In genomic region chr4:13657016-13657415, GRCh38 we compare ENCODE assay signal across 9 cellular contexts. TPM values are rescaled to one million over a fixed set of nuclear protein-coding genes. Genes with fewer than 3 reads are reported as not detected.
A peak's percentile ranks its signal among the peaks of the same experiment; 100 is the strongest.
DNase-seq lines count a peak whose midpoint lies in the region; ATAC-seq, FAIRE-seq and TF ChIP-seq lines count a peak whose summit lies in the region.
"Had no signal": no experiment of that assay in that cellular context is flagged by ENCODE, and none has a peak within 500 bp of the region (broad histone marks: within the 10 kb centered on the region; RNA-seq: fewer than 3 reads in every experiment).

No MANE protein-coding gene starts in this region.

- POLR2A ChIA-PET in PC-3 (lab: Charles Lee; ENCODE audit: unreplicated experiment) (interaction anchor here (0.6 to 0.7 kb wide), 2 partner anchors 14 to 44 kb away, joined by 4 to 8 read pairs; no protein-coding TSS in a partner anchor), H1 (lab: Charles Lee; ENCODE audit: partially characterized antibody) (interaction anchor here (1.2 kb wide), 1 partner anchor 171 kb away, joined by 4 read pairs; no protein-coding TSS in a partner anchor)

- H3K4me1 ChIP-seq in PC-3 (ENCODE audit: insufficient read depth, low read length) = peaks cover 33% of the 10 kb centered on the region
- H3K4me1 ChIP-seq in H1 (replicated peaks in 1 of 4; ENCODE audit: control insufficient read depth in 3 of 4, insufficient read depth in 4 of 4, low read length in 3 of 4) = no peaks in the 10 kb centered on the region; a peak in 1 of 7 replicates
- no peaks in the 10 kb centered on the region for H3K4me1 ChIP-seq in rectal smooth muscle tissue (ENCODE audit: control insufficient read depth, insufficient read depth, low read length)
- H3K4me1 ChIP-seq: SJSA1 had no signal

- H3K23ac ChIP-seq in H1 (ENCODE audit: insufficient read length) = no peak overlapping the region

- no peak overlapping the region for H3K4ac ChIP-seq in H1 (replicated peaks; ENCODE audit: insufficient read length, low read depth, low read length)

- no peak overlapping the region for H2BK5ac ChIP-seq in H1 (ENCODE audit: low read depth, low read length)

- TF ChIP-seq EP300 in H1 (IDR thresholded peaks at IDR 0.05; ENCODE audit: borderline replicate concordance in 1 of 2, low read depth in 2 of 2, low read length in 2 of 2) = no peak

- H3K4me2 ChIP-seq in PC-3 (ENCODE audit: low read length) = peak overlapping the region; percentile 84
- no peak overlapping the region for H3K4me2 ChIP-seq in H1 (ENCODE audit: insufficient read depth in 1 of 2, low read depth in 2 of 2, low read length in 2 of 2)

- no peak overlapping the region for H3K56ac ChIP-seq in H1 (replicated peaks; ENCODE audit: insufficient read length, low read depth, low read length)

- H3K9ac ChIP-seq in PC-3 (ENCODE audit: low read length) (peak overlapping the region; percentile 73), H1 (replicated peaks in 1 of 4; ENCODE audit: extremely low read depth in 1 of 4, low read depth in 3 of 4, low read length in 3 of 4) (no peak overlapping the region), rectal smooth muscle tissue (ENCODE audit: low read length) (no peak overlapping the region)

- peak; percentile 65 for DNase-seq in NCI-H748 (lab: John Stamatoyannopoulos, UW; ENCODE audit: unreplicated experiment)
- DNase-seq in NCI-H748 treated with DMSO at 0.1 percent for 48 hours (lab: John Stamatoyannopoulos, UW) = no peak
- peak; percentile 19 for DNase-seq in PC-3
- no peak for DNase-seq in H1 (ENCODE audit: low read depth in 1 of 2, low spot score in 2 of 2)
- DNase-seq in NCI-H524 (lab: John Stamatoyannopoulos, UW) = no peak
- no peak for DNase-seq in NCI-H345 (lab: John Stamatoyannopoulos, UW)

- 73% methylated on average over 4 of the region's 4 CpGs; no CpG with 5 or more reads in 1 of the 2 experiments for WGBS in H1 (ENCODE audit: extremely low coverage in 1 of 2, insufficient coverage in 1 of 2, insufficient read length in 1 of 2, insufficient replicate concordance in 2 of 2, low coverage in 1 of 2, low lambda C conversion rate in 2 of 2, missing lambda C conversion rate in 1 of 2), 2 experiments

- intact Hi-C loops in PC-3 (cut with micrococcal nuclease) = loop anchor here (2.0 to 10.0 kb wide), 9 partner anchors 210 to 1508 kb away; partner anchors contain the start of gene CPEB2

- no peak overlapping the region for H2BK15ac ChIP-seq in H1 (ENCODE audit: low read length)

- no peak overlapping the region for H3K18ac ChIP-seq in H1 (ENCODE audit: extremely low read depth, low read length)

- TF ChIP-seq RAD21 in H1 (IDR thresholded peaks at IDR 0.05 in 1 of 2, conservative IDR thresholded peaks at IDR 0.05 in 1 of 2; ENCODE audit: low read depth in 2 of 2, low read length in 2 of 2) = no peak

- ATAC-seq in PC-3 (no peak), GM21360 (IDR thresholded peaks at IDR 0.05; ENCODE audit: unreplicated experiment) (no peak)

- no peak overlapping the region for H4K91ac ChIP-seq in H1 (replicated peaks; ENCODE audit: insufficient read length, low read length)

- H3K79me2 ChIP-seq in PC-3 (ENCODE audit: low read length) (no peaks in the 10 kb centered on the region), H1 (ENCODE audit: control insufficient read depth in 1 of 2, insufficient read depth in 2 of 2, low read length in 2 of 2) (no peaks in the 10 kb centered on the region)

- no peak overlapping the region for H4K5ac ChIP-seq in H1 (ENCODE audit: insufficient read length, low read depth, low read length)

- H2AK5ac ChIP-seq in H1 (ENCODE audit: low read depth, low read length) = no peak overlapping the region

- no peak overlapping the region for H2BK20ac ChIP-seq in H1 (ENCODE audit: low read length)

- H4K20me1 ChIP-seq in PC-3 (ENCODE audit: low read length) (no peaks in the 10 kb centered on the region), H1 (replicated peaks in 1 of 2; ENCODE audit: control insufficient read depth in 1 of 2, insufficient read depth in 2 of 2, low read length in 2 of 2) (no peaks in the 10 kb centered on the region)

- TF ChIP-seq CTCF in PC-3 (conservative IDR thresholded peaks at IDR 0.05; ENCODE audit: low read depth, low read length) = no peak
- no peak for TF ChIP-seq CTCF in H1 (IDR thresholded peaks at IDR 0.05; ENCODE audit: control extremely low read depth in 1 of 3, insufficient read depth in 1 of 3, low read depth in 1 of 3, low read length in 3 of 3)

- no peak for TF ChIP-seq POLR2A in H1 (IDR thresholded peaks at IDR 0.05; ENCODE audit: control extremely low read depth in 1 of 2, low read depth in 2 of 2, low read length in 2 of 2)

- H3K79me1 ChIP-seq in H1 (ENCODE audit: low read depth, low read length) = no peaks in the 10 kb centered on the region

- no peak overlapping the region for H2BK12ac ChIP-seq in H1 (ENCODE audit: low read depth, low read length)

- no peaks in the 10 kb centered on the region for H3K9me3 ChIP-seq in PC-3 (ENCODE audit: low read length)
- no peaks in the 10 kb centered on the region for H3K9me3 ChIP-seq in H1 (ENCODE audit: insufficient read depth in 2 of 2, low read depth in 1 of 2, low read length in 1 of 2)
- H3K9me3 ChIP-seq: SJSA1 had no signal

- no peak overlapping the region for H3K14ac ChIP-seq in H1 (ENCODE audit: insufficient read length)

- H3K23me2 ChIP-seq in H1 (ENCODE audit: low read depth, low read length) = peaks cover 2% of the 10 kb centered on the region; the same call in 1 of the 2 replicates

- no peaks in the 10 kb centered on the region for H3K36me3 ChIP-seq in PC-3 (ENCODE audit: low read depth, low read length)
- no peaks in the 10 kb centered on the region for H3K36me3 ChIP-seq in H1 (ENCODE audit: control insufficient read depth in 2 of 4, insufficient read depth in 4 of 4, low read length in 3 of 4)
- no peaks in the 10 kb centered on the region for H3K36me3 ChIP-seq in rectal smooth muscle tissue (ENCODE audit: control insufficient read depth, insufficient read depth, low read length)
- H3K36me3 ChIP-seq: SJSA1 had no signal

- H2BK120ac ChIP-seq in H1 (replicated peaks; ENCODE audit: low read depth, low read length) = no peak overlapping the region

- H3K27me3 ChIP-seq in PC-3 (ENCODE audit: low read length) (no peaks in the 10 kb centered on the region), H1 (replicated peaks in 1 of 4; ENCODE audit: control insufficient read depth in 3 of 4, extremely low read depth in 1 of 4, insufficient read depth in 3 of 4, low read length in 3 of 4) (no peaks in the 10 kb centered on the region), rectal smooth muscle tissue (ENCODE audit: control insufficient read depth, insufficient read depth, low read length) (no peaks in the 10 kb centered on the region)
- H3K27me3 ChIP-seq: SJSA1 had no signal

- H3K27ac ChIP-seq in PC-3 (ENCODE audit: low read length) (peak overlapping the region; percentile 83), H1 (ENCODE audit: low read depth, low read length) (no peak overlapping the region), rectal smooth muscle tissue (ENCODE audit: low read depth, low read length) (no peak overlapping the region)
- H3K27ac ChIP-seq: SJSA1 had no signal

- H2AFZ ChIP-seq in PC-3 (ENCODE audit: low read length) = peak overlapping the region; percentile 75
- H2AFZ ChIP-seq in H1 (ENCODE audit: low read length) = 0 out of 2 replicates have a peak overlapping the region, but pooled peaks have one; percentile 21

- FAIRE-seq in H1 (lab: Jason Lieb, UNC) = no peak

- TSS peak; percentile 46 for BruUV-seq in PC-3 (replicated peaks; lab: Mats Ljungman, UMichigan)

- no peak overlapping the region for H4K8ac ChIP-seq in H1 (ENCODE audit: extremely low read depth, insufficient read depth, low read length)

- H3K4me3 ChIP-seq in PC-3 (ENCODE audit: low read length) (peak overlapping the region; percentile 68), H1 (ENCODE audit: extremely low read depth in 1 of 4, insufficient read depth in 2 of 4, low read depth in 3 of 4, low read length in 4 of 4) (peak overlapping the region in 1 of 4 experiments; percentile 51; a peak in 2 of 8 replicates), rectal smooth muscle tissue (ENCODE audit: low read length) (peak overlapping the region; percentile 23)
- H3K4me3 ChIP-seq: SJSA1 had no signal

- no peaks in the 10 kb centered on the region for H3F3A ChIP-seq in PC-3 (ENCODE audit: low read length, unreplicated experiment)

- H3K9me2 ChIP-seq in PC-3 (replicated peaks; ENCODE audit: low read length) = no peaks in the 10 kb centered on the region

- CTCF ChIA-PET in PC-3 (lab: Charles Lee) (interaction anchor here (1.3 kb wide), 1 partner anchor 250 kb away, joined by 4 read pairs; no protein-coding TSS in a partner anchor), H1 (lab: Charles Lee; ENCODE audit: partially characterized antibody) (interaction anchor here (0.5 to 6.2 kb wide), 21 partner anchors 13 to 1721 kb away, joined by 3 to 108 read pairs (median 4); no protein-coding TSS in a partner anchor)

TF ChIP-seq in H1, 55 proteins besides CTCF, POLR2A, EP300 and RAD21 (continues in another document):
- TF ChIP-seq MAX (IDR thresholded peaks at IDR 0.05) = no peak
- no peak for TF ChIP-seq BRCA1 (IDR thresholded peaks at IDR 0.05; ENCODE audit: low read depth, low read length)
- TF ChIP-seq ZNF274 (IDR thresholded peaks at IDR 0.05; ENCODE audit: borderline replicate concordance, extremely low read depth, low read length) = no peak
- TF ChIP-seq TEAD4 (IDR thresholded peaks at IDR 0.05; ENCODE audit: low read depth, low read length) = no peak
- no peak for TF ChIP-seq ASH2L (IDR thresholded peaks at IDR 0.05; ENCODE audit: low read length)

RNA-seq across cellular contexts. Expression of gene BOD1L1, which starts 29.5 kb away (rescaled TPM):
- 22.0 and 27.2 TPM in 2 replicates for total RNA-seq in PC-3 (2014; rRNA removed)
- total RNA-seq in H1 (2021; fragmentation: NEBNext Ultra II Directional; extraction: Animal tissue kit (Norgen Biotek cat#: 25700)) = 34.9 and 39.3 TPM in 2 replicates
- 4.3 and 6.8 TPM in 2 replicates for polyA plus RNA-seq in H1 (2011; rRNA removed)
- 11.0 TPM for polyA plus RNA-seq in H1 (2011; cell fraction: cytosol; rRNA removed)
- polyA plus RNA-seq in H1 (2011; cell fraction: nucleus; rRNA removed) = 24.5 TPM
- polyA plus RNA-seq in H1 (2012, experiment 1 of 2) = 20.5 to 32.8 TPM (median 22.9 TPM) in 4 replicates
- 1.3 TPM for polyA plus RNA-seq in H1 (2012, experiment 2 of 2)
- polyA plus RNA-seq in H1 (2013, experiment 1 of 2) = 40.1 TPM
- 33.4 TPM for polyA plus RNA-seq in H1 (2013, experiment 2 of 2)
- polyA minus RNA-seq in H1 (2011; rRNA and poly(A)+ RNA removed) = 27.2 and 30.9 TPM in 2 replicates
- polyA minus RNA-seq in H1 (2011; cell fraction: cytosol; rRNA and poly(A)+ RNA removed) = 16.7 TPM
- 77.9 TPM for polyA minus RNA-seq in H1 (2011; cell fraction: nucleus; rRNA and poly(A)+ RNA removed)

Comparison
In these comparisons a context has a peak if more than half of its experiments do, and no peak if none do; other contexts are left out.
1. DNase-seq: peak in NCI-H748 (single experiment) and PC-3 (single experiment); none in NCI-H748 treated with DMSO at 0.1 percent for 48 hours (single experiment), H1 (0 of 2), NCI-H524 (0 of 2) and NCI-H345 (single experiment).